Comparison of ENCODE assay signal across 1 cellular context in genomic region chr19:42443944-42444398, GRCh38.
A peak's percentile ranks its signal among the peaks of the same experiment; 100 is the strongest.
TF ChIP-seq lines count a peak whose summit lies in the region.

No MANE protein-coding gene starts in this region.

TF ChIP-seq in HepG2, 621 proteins besides CTCF, POLR2A, EP300 and RAD21 (continued from another document and continues in another):
- 0 out of 2 replicates have a peak, but pooled peaks have one; percentile 34 for TF ChIP-seq TFDP1 (CRISPR knock-in tag; IDR thresholded peaks at IDR 0.05; ENCODE audit: borderline replicate concordance)
- 0 out of 2 replicates have a peak, but pooled peaks have one; percentile 15 for TF ChIP-seq NFIC (IDR thresholded peaks at IDR 0.05; ENCODE audit: low read length)
- TF ChIP-seq ARNT2 (CRISPR knock-in tag; IDR thresholded peaks at IDR 0.05; ENCODE audit: low read depth): 0 out of 2 replicates have a peak, but pooled peaks have one; percentile 30
- no peak for TF ChIP-seq LBX2 (CRISPR knock-in tag; IDR thresholded peaks at IDR 0.05; ENCODE audit: borderline replicate concordance)
- 0 out of 2 replicates have a peak, but pooled peaks have one; percentile 25 for TF ChIP-seq JUN (CRISPR knock-in tag; IDR thresholded peaks at IDR 0.05)
- TF ChIP-seq HMGXB4 (CRISPR knock-in tag; IDR thresholded peaks at IDR 0.05; ENCODE audit: borderline replicate concordance in 1 of 2, low read depth in 1 of 2): 0 out of 4 replicates have a peak, but pooled peaks of 1 of the 2 experiments have one; percentile 37
- peak; percentile 69; the same call in 1 of the 2 replicates for TF ChIP-seq ZNF292 (CRISPR knock-in tag; IDR thresholded peaks at IDR 0.05; ENCODE audit: borderline replicate concordance, low read depth)
- 0 out of 2 replicates have a peak, but pooled peaks have one; percentile 40 for TF ChIP-seq ZNF784 (CRISPR knock-in tag; IDR thresholded peaks at IDR 0.05; ENCODE audit: borderline replicate concordance)
- TF ChIP-seq HMGXB3 (CRISPR knock-in tag; IDR thresholded peaks at IDR 0.05; ENCODE audit: borderline replicate concordance): peak; percentile 59; the same call in 1 of the 2 replicates
- TF ChIP-seq AGO1 (IDR thresholded peaks at IDR 0.05; ENCODE audit: low read depth, low read length, poor library complexity, severe bottlenecking): no peak
- peak; percentile 98 for TF ChIP-seq PAXIP1 (CRISPR knock-in tag; conservative IDR thresholded peaks at IDR 0.05)
- peak; percentile 59 for TF ChIP-seq IKZF5 (CRISPR knock-in tag; IDR thresholded peaks at IDR 0.05)
- TF ChIP-seq SAP130 (CRISPR knock-in tag; IDR thresholded peaks at IDR 0.05; ENCODE audit: low read depth): peak; percentile 79
- TF ChIP-seq BCL6 (CRISPR knock-in tag; IDR thresholded peaks at IDR 0.05): 0 out of 2 replicates have a peak, but pooled peaks have one; percentile 26
- TF ChIP-seq AHDC1 (CRISPR knock-in tag; IDR thresholded peaks at IDR 0.05; ENCODE audit: borderline replicate concordance): peak; percentile 87; the same call in 1 of the 2 replicates
- TF ChIP-seq PPARG (CRISPR knock-in tag; conservative IDR thresholded peaks at IDR 0.05): peak; percentile 77
- peak; percentile 71 for TF ChIP-seq CREM (IDR thresholded peaks at IDR 0.05)
- TF ChIP-seq CREM (CRISPR knock-in tag; IDR thresholded peaks at IDR 0.05): no peak
- TF ChIP-seq ZSCAN25 (CRISPR knock-in tag; IDR thresholded peaks at IDR 0.05): peak; percentile 42; the same call in 1 of the 2 replicates
- no peak for TF ChIP-seq ZNF460 (CRISPR knock-in tag; IDR thresholded peaks at IDR 0.05; ENCODE audit: borderline replicate concordance)
- peak; percentile 76; the same call in 1 of the 2 replicates for TF ChIP-seq ARID5B (CRISPR knock-in tag; IDR thresholded peaks at IDR 0.05)
- 0 out of 2 replicates have a peak, but pooled peaks have one; percentile 41 for TF ChIP-seq KLF11 (CRISPR knock-in tag; IDR thresholded peaks at IDR 0.05)
- peak; percentile 48; the same call in 1 of the 2 replicates for TF ChIP-seq ZBTB20 (CRISPR knock-in tag; IDR thresholded peaks at IDR 0.05; ENCODE audit: borderline replicate concordance, low read depth)
- TF ChIP-seq ZNF556 (CRISPR knock-in tag; IDR thresholded peaks at IDR 0.05; ENCODE audit: borderline replicate concordance): 0 out of 2 replicates have a peak, but pooled peaks have one; percentile 45
- peak; percentile 38; the same call in 1 of the 2 replicates for TF ChIP-seq ATF1 (CRISPR knock-in tag; IDR thresholded peaks at IDR 0.05)
- TF ChIP-seq RELA (CRISPR knock-in tag; IDR thresholded peaks at IDR 0.05): no peak
- TF ChIP-seq ZNF724P (CRISPR knock-in tag; IDR thresholded peaks at IDR 0.05; ENCODE audit: borderline replicate concordance): 0 out of 2 replicates have a peak, but pooled peaks have one; percentile 45
- TF ChIP-seq RXRA (CRISPR knock-in tag; IDR thresholded peaks at IDR 0.05): peak; percentile 26; the same call in 1 of the 2 replicates
- TF ChIP-seq KAT2B (IDR thresholded peaks at IDR 0.05; ENCODE audit: borderline replicate concordance, low read depth, low read length): no peak
- 0 out of 2 replicates have a peak, but pooled peaks have one; percentile 37 for TF ChIP-seq ZFP1 (CRISPR knock-in tag; IDR thresholded peaks at IDR 0.05)
